15 cellular contexts compared by ENCODE assay signal in the genomic region with DNA sequence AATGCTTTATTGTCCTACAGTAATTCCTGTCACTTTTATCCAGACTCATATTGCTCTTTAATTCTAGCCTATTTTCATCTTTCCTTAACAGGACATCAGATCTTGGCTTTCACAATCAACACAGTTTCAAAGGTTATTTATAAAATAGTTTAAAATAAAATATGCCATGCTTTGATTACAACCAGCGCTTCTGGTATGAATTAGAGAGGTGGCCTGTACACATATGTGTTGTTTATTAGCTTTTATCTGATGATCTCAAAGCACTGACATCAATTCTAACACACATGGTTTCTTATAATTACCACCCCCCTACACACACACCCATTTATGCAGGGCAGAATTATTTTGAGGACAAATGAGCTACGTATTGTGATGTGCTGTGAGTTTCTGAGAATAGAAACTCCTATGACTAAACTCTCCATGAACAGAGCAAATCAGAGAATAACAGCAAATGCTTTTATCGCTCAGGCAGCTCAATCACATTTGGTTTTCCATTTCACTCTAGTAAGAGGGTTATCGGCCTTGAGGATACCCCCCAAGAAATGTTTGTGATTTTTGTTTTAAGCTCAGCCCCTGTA. TPM values are rescaled to one million over a fixed set of nuclear protein-coding genes. Genes with fewer than 3 reads are reported as not detected.
DNase-seq lines count a peak whose midpoint lies in the region; ATAC-seq and TF ChIP-seq lines count a peak whose summit lies in the region.
"Had no signal": no experiment of that assay in that cellular context is flagged by ENCODE, and none has a peak within 500 bp of the region (broad histone marks: within the 10 kb centered on the region; RNA-seq: fewer than 3 reads in every experiment).

No MANE protein-coding gene starts in this region.

- no peaks in the 10 kb centered on the region for H3K9me2 ChIP-seq in Karpas-422 (replicated peaks; ENCODE audit: insufficient read depth, low read length)

- H3K9me3 ChIP-seq in BLaER1 (no peaks in the 10 kb centered on the region), Karpas-422 (ENCODE audit: low read length) (no peaks in the 10 kb centered on the region), uterus (no peaks in the 10 kb centered on the region)
- H3K9me3 ChIP-seq: adrenal gland, pancreas, SJCRH30 had no signal

- ATAC-seq in activated naive CD8-positive, alpha-beta T cell treated with anti-CD3 and anti-CD28 coated beads, Interleukin-2, amount 50 U/mL, for 24 hours = peak; percentile 73
- ATAC-seq in GM18867 (IDR thresholded peaks at IDR 0.05; ENCODE audit: unreplicated experiment) (no peak), GM21619 (IDR thresholded peaks at IDR 0.05; ENCODE audit: unreplicated experiment) (no peak), HG02840 (IDR thresholded peaks at IDR 0.05; ENCODE audit: low FRiP score, unreplicated experiment) (no peak)
- ATAC-seq: pancreas had no signal

- H3K4me3 Mint-ChIP-seq in activated naive CD8-positive, alpha-beta T cell treated with anti-CD3 and anti-CD28 coated beads, Interleukin-2, amount 50 U/mL, for 24 hours = peak overlapping the region; percentile 59
- H3K4me3 Mint-ChIP-seq: dendritic cell treated with granulocyte-macrophage colony-stimulating factor and Interleukin-4, amounts not matched to agents 40 ng/mL and 50 ng/mL, for 4 days had no signal

- intact Hi-C loops in uterus (cut with DNase I; ENCODE audit: low total_unique reads) = no loop called here

- H3K36me3 Mint-ChIP-seq in activated naive CD8-positive, alpha-beta T cell treated with anti-CD3 and anti-CD28 coated beads, Interleukin-2, amount 50 U/mL, for 24 hours (ENCODE audit: low read depth) = peaks cover 65% of the 10 kb centered on the region

- H3K9me3 Mint-ChIP-seq in activated naive CD8-positive, alpha-beta T cell treated with anti-CD3 and anti-CD28 coated beads, Interleukin-2, amount 50 U/mL, for 24 hours = no peaks in the 10 kb centered on the region
- H3K9me3 Mint-ChIP-seq: dendritic cell treated with granulocyte-macrophage colony-stimulating factor and Interleukin-4, amounts not matched to agents 40 ng/mL and 50 ng/mL, for 4 days had no signal

- H3K27me3 ChIP-seq in BLaER1 (no peaks in the 10 kb centered on the region), Karpas-422 (ENCODE audit: low read length) (no peaks in the 10 kb centered on the region), uterus (no peaks in the 10 kb centered on the region)
- H3K27me3 ChIP-seq: pancreas, SJCRH30 had no signal

- H3K36me3 ChIP-seq in BLaER1 (no peaks in the 10 kb centered on the region), Karpas-422 (ENCODE audit: insufficient read depth, low read length) (no peaks in the 10 kb centered on the region), uterus (no peaks in the 10 kb centered on the region)
- H3K36me3 ChIP-seq: adrenal gland, pancreas, SJCRH30 had no signal

- DNase-seq in GM10266 (ENCODE audit: extremely low spot score) (peak; percentile 34), Karpas-422 (peak; percentile 87), uterus (no peak)
- DNase-seq in activated naive CD8-positive, alpha-beta T cell treated with anti-CD3 and anti-CD28 coated beads, Interleukin-2, amount 50 U/mL, for 24 hours = no peak
- DNase-seq: activated CD4-positive, CD25-positive, alpha-beta regulatory T cell; adrenal gland; AML-193; NCI-H748 treated with DMSO at 0.1 percent for 48 hours; pancreas; SJCRH30 had no signal

- H3K4me3 ChIP-seq in BLaER1 (no peak overlapping the region), Karpas-422 (ENCODE audit: low read length) (peak overlapping the region; percentile 47), uterus (no peak overlapping the region)
- H3K4me3 ChIP-seq: adrenal gland, pancreas, SJCRH30 had no signal

- H3K4me1 ChIP-seq in BLaER1 = peaks cover 21% of the 10 kb centered on the region
- peaks cover 75% of the 10 kb centered on the region for H3K4me1 ChIP-seq in Karpas-422 (ENCODE audit: low read length)
- no peaks in the 10 kb centered on the region for H3K4me1 ChIP-seq in uterus
- H3K4me1 ChIP-seq: adrenal gland, pancreas had no signal

- H3K27ac Mint-ChIP-seq in activated naive CD8-positive, alpha-beta T cell treated with anti-CD3 and anti-CD28 coated beads, Interleukin-2, amount 50 U/mL, for 24 hours = peak overlapping the region; percentile 93
- H3K27ac Mint-ChIP-seq: dendritic cell treated with granulocyte-macrophage colony-stimulating factor and Interleukin-4, amounts not matched to agents 40 ng/mL and 50 ng/mL, for 4 days had no signal

- H4K20me1 ChIP-seq in BLaER1 (no peaks in the 10 kb centered on the region), Karpas-422 (ENCODE audit: insufficient read depth, low read depth, low read length) (no peaks in the 10 kb centered on the region)

- TF ChIP-seq POLR2A in uterus (IDR thresholded peaks at IDR 0.05) = no peak

- peaks cover 97% of the 10 kb centered on the region for H3K4me1 Mint-ChIP-seq in activated naive CD8-positive, alpha-beta T cell treated with anti-CD3 and anti-CD28 coated beads, Interleukin-2, amount 50 U/mL, for 24 hours

- no peak overlapping the region for H3K27ac ChIP-seq in BLaER1
- H3K27ac ChIP-seq in Karpas-422 (ENCODE audit: low read length) = peak overlapping the region; percentile 97
- H3K27ac ChIP-seq in uterus = no peak overlapping the region
- H3K27ac ChIP-seq: adrenal gland, pancreas, SJCRH30 had no signal

- no peak overlapping the region for H2AFZ ChIP-seq in Karpas-422 (ENCODE audit: low read length)

- no peak for TF ChIP-seq CTCF in GM10266 (IDR thresholded peaks at IDR 0.05; ENCODE audit: control insufficient read depth, insufficient read depth, low read depth, missing control alignments)
- no peak for TF ChIP-seq CTCF in uterus (IDR thresholded peaks at IDR 0.05)

- no peaks in the 10 kb centered on the region for H3K79me2 ChIP-seq in Karpas-422 (ENCODE audit: low read length)

- no peak overlapping the region for H3K9ac ChIP-seq in BLaER1
- H3K9ac ChIP-seq in Karpas-422 (ENCODE audit: low read length) = peak overlapping the region; percentile 63

- H3K4me2 ChIP-seq in BLaER1 (peak overlapping the region; percentile 56), Karpas-422 (ENCODE audit: low read depth, low read length, poor library complexity, severe bottlenecking) (peak overlapping the region; percentile 71)

- no peaks in the 10 kb centered on the region for H3K27me3 Mint-ChIP-seq in activated naive CD8-positive, alpha-beta T cell treated with anti-CD3 and anti-CD28 coated beads, Interleukin-2, amount 50 U/mL, for 24 hours

RNA-seq across cellular contexts. Expression of gene CD247, which starts 18.0 kb away (rescaled TPM):
- total RNA-seq in Karpas-422 (2014; rRNA removed; shearing (Covaris generic); ENCODE audit: low replicate concordance) = 41.3 and 56.1 TPM in 2 replicates
- 1 to 10 TPM in 2 of 4 donors, not detected in 2; 1.6 to 3.3 TPM for total RNA-seq in uterus

RNA-seq across cellular contexts. Expression of gene CREG1, which starts 53.2 kb away (rescaled TPM):
- 51.1 and 102 TPM in 2 replicates for total RNA-seq in Karpas-422 (2014; rRNA removed; shearing (Covaris generic); ENCODE audit: low replicate concordance)
- 100 to 1,000 TPM in 2 of 4 donors, 10 to 100 TPM in 2; 72.7 to 161 (median 91.0) TPM for total RNA-seq in uterus

Comparison
In these comparisons a context has a peak if more than half of its experiments do, and no peak if none do; other contexts are left out.
1. DNase-seq: peak in GM10266 (single experiment) and Karpas-422 (single experiment); none in activated naive CD8-positive, alpha-beta T cell treated with anti-CD3 and anti-CD28 coated beads, Interleukin-2, amount 50 U/mL, for 24 hours (single experiment) and uterus (0 of 2).